Comparison of ENCODE assay signal across 19 cellular contexts in genomic region chr3:161233557-161233956, GRCh38.
"Had no signal": no experiment of that assay in that cellular context is flagged by ENCODE, and none has a peak within 500 bp of the region (broad histone marks: within the 10 kb centered on the region; RNA-seq: fewer than 3 reads in every experiment).

No MANE protein-coding gene starts in this region.

- H3K27ac Mint-ChIP-seq: naive thymus-derived CD4-positive, alpha-beta T cell had no signal

- ATAC-seq: gastrocnemius medialis; heart right ventricle; left ventricle myocardium superior; naive thymus-derived CD4-positive, alpha-beta T cell; sciatic nerve had no signal

- H3K4me3 Mint-ChIP-seq: central memory CD8-positive, alpha-beta T cell; naive thymus-derived CD4-positive, alpha-beta T cell had no signal

- FAIRE-seq: endometrium had no signal

- H3K9me3 Mint-ChIP-seq: central memory CD8-positive, alpha-beta T cell; naive thymus-derived CD4-positive, alpha-beta T cell had no signal

- H3K27me3 ChIP-seq: esophagus muscularis mucosa, gastrocnemius medialis, heart right ventricle, neutrophil, stomach, transverse colon had no signal

- H3K27me3 Mint-ChIP-seq: central memory CD8-positive, alpha-beta T cell; naive thymus-derived CD4-positive, alpha-beta T cell had no signal

- H3K27ac ChIP-seq: esophagus muscularis mucosa, heart right ventricle, neutrophil, skin epidermis, stomach, thoracic aorta, transverse colon had no signal

- H3K4me1 ChIP-seq: esophagus muscularis mucosa, transverse colon had no signal

- DNase-seq: effector memory CD4-positive, alpha-beta T cell; gastrocnemius medialis; heart right ventricle; hypothalamus; islet precursor cell; left ventricle myocardium superior; naive thymus-derived CD4-positive, alpha-beta T cell; posterior cingulate gyrus; stimulated activated naive CD4-positive, alpha-beta T cell; stomach; substantia nigra; transverse colon had no signal

- H3K4me3 ChIP-seq: esophagus muscularis mucosa, gastrocnemius medialis, heart right ventricle, skin epidermis, stomach, thoracic aorta, transverse colon had no signal

- H3K9me3 ChIP-seq: esophagus muscularis mucosa, gastrocnemius medialis, heart right ventricle, neutrophil, stomach, thoracic aorta, transverse colon had no signal
